In genomic region chr19:36420961-36421748, GRCh38 we compare ENCODE assay signal across 8 cellular contexts. TPM values are rescaled to one million over a fixed set of nuclear protein-coding genes. Genes with fewer than 3 reads are reported as not detected.
A peak's percentile ranks its signal among the peaks of the same experiment; 100 is the strongest.
DNase-seq lines count a peak whose midpoint lies in the region; ATAC-seq and TF ChIP-seq lines count a peak whose summit lies in the region.

No MANE protein-coding gene starts in this region.

- H3K27ac Mint-ChIP-seq in CD4-positive, CD25-positive, alpha-beta regulatory T cell: no peak overlapping the region

- H3K36me3 ChIP-seq in CD4-positive, CD25-positive, alpha-beta regulatory T cell (ENCODE audit: control insufficient read depth, insufficient read depth, low read length): no peaks in the 10 kb centered on the region
- no peaks in the 10 kb centered on the region for H3K36me3 ChIP-seq in trophoblast cell (ENCODE audit: control insufficient read depth in 1 of 2, insufficient read depth in 2 of 2, low read length in 2 of 2)

- H2BK120ac ChIP-seq in trophoblast cell (ENCODE audit: insufficient read depth, low read length, poor library complexity): peak overlapping the region; percentile 5

- peak overlapping the region; percentile 79 for H3K14ac ChIP-seq in trophoblast cell (ENCODE audit: low read length)

- H3K36me3 Mint-ChIP-seq in CD4-positive, CD25-positive, alpha-beta regulatory T cell: peaks cover 9% of the 10 kb centered on the region

- H3K4me1 Mint-ChIP-seq in CD4-positive, CD25-positive, alpha-beta regulatory T cell: peaks cover 0 to 29% (median 7%) of the 10 kb centered on the region in 4 donors

- H3K4me2 ChIP-seq in trophoblast cell (ENCODE audit: low read length): peak overlapping the region; percentile 63

- H2BK12ac ChIP-seq in trophoblast cell (ENCODE audit: low read length): peak overlapping the region; percentile 42

- peaks cover 15% of the 10 kb centered on the region for H3K79me2 ChIP-seq in trophoblast cell (ENCODE audit: control insufficient read depth, insufficient read depth, low read length, poor library complexity)

- peaks cover 0 to 25% (median 16%) of the 10 kb centered on the region in 7 donors for H3K9me3 Mint-ChIP-seq in CD4-positive, CD25-positive, alpha-beta regulatory T cell

- H3K27ac ChIP-seq in CD4-positive, CD25-positive, alpha-beta regulatory T cell (ENCODE audit: insufficient read depth, low read length, poor library complexity, severe bottlenecking): no peak overlapping the region
- no peak overlapping the region for H3K27ac ChIP-seq in trophoblast cell (ENCODE audit: low read depth, low read length)

- peak overlapping the region; percentile 17 for H3K18ac ChIP-seq in trophoblast cell (ENCODE audit: low read length)

- peaks cover 17% of the 10 kb centered on the region for H3K79me1 ChIP-seq in trophoblast cell (ENCODE audit: low read length)

- peak overlapping the region; percentile 32 for H2AFZ ChIP-seq in trophoblast cell (ENCODE audit: insufficient read depth, low read length, poor library complexity)

- H3K9ac ChIP-seq in trophoblast cell (ENCODE audit: low read length): no peak overlapping the region

- H3K9me3 ChIP-seq in CD4-positive, CD25-positive, alpha-beta regulatory T cell (ENCODE audit: control insufficient read depth in 2 of 2, low read length in 2 of 2): peaks cover under 1 to 15% of the 10 kb centered on the region in 2 experiments
- H3K9me3 ChIP-seq in trophoblast cell (ENCODE audit: insufficient read depth, low read depth, low read length): no peaks in the 10 kb centered on the region

- H3K4me1 ChIP-seq in CD4-positive, CD25-positive, alpha-beta regulatory T cell (ENCODE audit: control insufficient read depth, insufficient read depth, low read length, poor library complexity, severe bottlenecking): peaks cover 14% of the 10 kb centered on the region
- peaks cover 7 to 16% of the 10 kb centered on the region in 2 experiments for H3K4me1 ChIP-seq in trophoblast cell (ENCODE audit: control insufficient read depth in 1 of 2, insufficient read depth in 2 of 2, low read length in 2 of 2)

- no peak for TF ChIP-seq CTCF in WI38 (IDR thresholded peaks at IDR 0.05; ENCODE audit: low read depth, low read length)

- no peak overlapping the region for H3K23ac ChIP-seq in trophoblast cell (ENCODE audit: low read length)

- no CpG with 5 or more reads among the region's 61 CpGs for WGBS in trophoblast cell (ENCODE audit: extremely low coverage, insufficient coverage, insufficient read length)

- H3K4me3 Mint-ChIP-seq in CD4-positive, CD25-positive, alpha-beta regulatory T cell: peak overlapping the region; percentile 10 to 67 (median 26)

- peaks cover 17% of the 10 kb centered on the region for H3K27me3 Mint-ChIP-seq in CD4-positive, CD25-positive, alpha-beta regulatory T cell

- H4K8ac ChIP-seq in trophoblast cell (ENCODE audit: low read depth, low read length): peak overlapping the region; percentile 73

- peak overlapping the region; percentile 73 for H4K91ac ChIP-seq in trophoblast cell (ENCODE audit: low read depth, low read length)

- no peak overlapping the region for H2BK5ac ChIP-seq in trophoblast cell (ENCODE audit: low read depth, low read length, poor library complexity)

- H3K4me3 ChIP-seq in CD4-positive, CD25-positive, alpha-beta regulatory T cell (ENCODE audit: low read depth, low read length): no peak overlapping the region
- H3K4me3 ChIP-seq in WI38 (ENCODE audit: low read depth, low read length): 0 out of 2 replicates have a peak overlapping the region, but pooled peaks have one; percentile 8
- H3K4me3 ChIP-seq in trophoblast cell (ENCODE audit: low read depth, low read length): peak overlapping the region; percentile 66

- ATAC-seq in CD4-positive, CD25-positive, alpha-beta regulatory T cell (ENCODE audit: low read depth in 2 of 2): no peak
- ATAC-seq in HG03342 (IDR thresholded peaks at IDR 0.05; ENCODE audit: unreplicated experiment) (no peak), GM18907 (IDR thresholded peaks at IDR 0.05; ENCODE audit: unreplicated experiment) (no peak)

- H4K12ac ChIP-seq in trophoblast cell (ENCODE audit: low read depth, low read length): peak overlapping the region; percentile 77

- peaks cover 4% of the 10 kb centered on the region for H3K27me3 ChIP-seq in CD4-positive, CD25-positive, alpha-beta regulatory T cell (ENCODE audit: control insufficient read depth, insufficient read depth, low read length)
- H3K27me3 ChIP-seq in trophoblast cell (ENCODE audit: insufficient read depth, low read length): no peaks in the 10 kb centered on the region

- peak overlapping the region; percentile 2 for H3K4ac ChIP-seq in trophoblast cell (ENCODE audit: low read depth, low read length)

- DNase-seq in CD4-positive, CD25-positive, alpha-beta regulatory T cell: no peak
- peak; percentile 18 for DNase-seq in globus pallidus (ENCODE audit: low spot score)
- peak; percentile 33 to 68 for DNase-seq in trophoblast cell
- DNase-seq in stimulated activated naive CD4-positive, alpha-beta T cell (lab: John Stamatoyannopoulos, UW): no peak
- no peak for DNase-seq in GM19240 (ENCODE audit: insufficient read length, low spot score)

- no peak overlapping the region for H2AK5ac ChIP-seq in trophoblast cell (ENCODE audit: low read length)

RNA-seq across cellular contexts. Expression of gene ZFP82, which starts 2.7 kb away (rescaled TPM):
- 2.9 TPM for total RNA-seq in CD4-positive, CD25-positive, alpha-beta regulatory T cell
- polyA plus RNA-seq in CD4-positive, CD25-positive, alpha-beta regulatory T cell: 10 to 100 TPM in 2 of 4 donors, 1 to 10 TPM in 2; 5.4 to 14.4 (median 9.0) TPM
- polyA plus RNA-seq in trophoblast cell (2013): 5.3 and 5.5 TPM in 2 replicates

RNA-seq across cellular contexts. Expression of gene ZFP14, which starts 42.2 kb away (rescaled TPM):
- 4.8 TPM for total RNA-seq in CD4-positive, CD25-positive, alpha-beta regulatory T cell
- 1 to 10 TPM; 3.0 to 4.8 (median 3.8) TPM for polyA plus RNA-seq in CD4-positive, CD25-positive, alpha-beta regulatory T cell
- 2.2 TPM in 2 replicates for polyA plus RNA-seq in trophoblast cell (2013)

Comparison
In these comparisons a context has a peak if more than half of its experiments do, and no peak if none do; other contexts are left out.
1. DNase-seq: peak in globus pallidus (single experiment) and trophoblast cell (2 of 2); none in CD4-positive, CD25-positive, alpha-beta regulatory T cell (0 of 3), stimulated activated naive CD4-positive, alpha-beta T cell (0 of 6) and GM19240 (single experiment).